ENCODE assay signal across 8 cellular contexts in the genomic region with DNA sequence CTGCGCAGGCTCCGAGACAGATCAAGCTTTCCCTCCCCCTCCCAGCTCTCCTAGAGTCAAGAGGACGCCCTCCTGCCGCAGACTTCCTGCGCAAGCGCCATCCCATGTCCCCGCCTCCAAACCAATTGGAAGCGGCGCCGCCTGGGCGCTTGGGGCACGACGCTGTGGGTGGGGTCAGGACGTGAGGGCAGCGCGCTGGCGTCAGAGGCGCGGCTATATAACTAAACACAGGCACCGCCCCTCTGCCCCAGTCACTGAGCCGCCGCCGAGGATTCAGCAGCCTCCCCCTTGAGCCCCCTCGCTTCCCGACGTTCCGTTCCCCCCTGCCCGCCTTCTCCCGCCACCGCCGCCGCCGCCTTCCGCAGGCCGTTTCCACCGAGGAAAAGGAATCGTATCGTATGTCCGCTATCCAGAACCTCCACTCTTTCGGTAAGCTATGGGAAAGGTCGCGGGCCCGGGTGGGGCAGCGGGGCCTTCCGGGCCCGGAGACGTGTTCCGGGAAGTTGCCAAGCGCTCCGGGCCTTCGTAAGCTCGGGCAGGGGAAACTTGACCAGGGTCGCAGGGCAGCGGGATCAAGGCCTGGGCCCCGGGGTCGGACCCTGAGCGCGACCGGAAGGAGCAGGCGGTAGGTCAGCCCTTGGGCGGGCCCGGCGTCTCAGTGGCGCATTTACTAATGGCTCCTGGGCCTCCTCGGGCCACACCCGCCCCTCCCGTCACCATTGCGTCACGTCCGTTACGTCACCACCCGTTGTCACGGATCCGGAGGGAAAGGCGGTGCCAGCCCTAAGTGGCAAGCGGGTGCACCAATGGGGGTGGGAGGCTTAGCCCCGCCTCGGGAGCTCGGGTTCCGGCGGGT. TPM values are rescaled to one million over a fixed set of nuclear protein-coding genes. Genes with fewer than 3 reads are reported as not detected.
DNase-seq lines count a peak whose midpoint lies in the region; ATAC-seq lines count a peak whose summit lies in the region.

A gene (plus strand): TSS at position 245 of the 856 bp plus-strand sequence. CDS start 154 bp downstream, at position 399.

- peaks cover 33 to 35% of the 10 kb centered on the region in 2 donors for H3K36me3 Mint-ChIP-seq in activated naive CD4-positive, alpha-beta T cell treated with anti-CD3 and anti-CD28 coated beads, Interleukin-2, amount 50 U/mL, for 72 hours

- peak within 1 kb of the TSS; percentile 99 to 100 for H3K27ac Mint-ChIP-seq in activated naive CD4-positive, alpha-beta T cell treated with anti-CD3 and anti-CD28 coated beads, Interleukin-2, amount 50 U/mL, for 72 hours

- no peaks in the 10 kb centered on the region for H3K9me3 Mint-ChIP-seq in activated naive CD4-positive, alpha-beta T cell treated with anti-CD3 and anti-CD28 coated beads, Interleukin-2, amount 50 U/mL, for 72 hours

- H3K27ac ChIP-seq in temporal lobe (ENCODE audit: low read depth, low read length), result peak within 1 kb of the TSS; percentile 97

- DNase-seq in NCI-H1092 treated with DMSO at 0.1 percent for 48 hours (lab: John Stamatoyannopoulos, UW) (peak; percentile 99), SKM-1 (lab: John Stamatoyannopoulos, UW; ENCODE audit: unreplicated experiment) (peak; percentile 98), globus pallidus (ENCODE audit: low spot score) (peak; percentile 100), occipital lobe (lab: John Stamatoyannopoulos, UW) (peak; percentile 99)
- DNase-seq in activated naive CD4-positive, alpha-beta T cell treated with anti-CD3 and anti-CD28 coated beads, Interleukin-2, amount 50 U/mL, for 72 hours (ENCODE audit: low spot score in 2 of 2), result peak; percentile 99 to 100

- H3K4me3 ChIP-seq in GM08714 (ENCODE audit: low read length), result peak within 1 kb of the TSS; percentile 92

- peak; percentile 79 for ATAC-seq in HG02610 (IDR thresholded peaks at IDR 0.05; ENCODE audit: unreplicated experiment)
- peak; percentile 75 to 81 for ATAC-seq in activated naive CD4-positive, alpha-beta T cell treated with anti-CD3 and anti-CD28 coated beads, Interleukin-2, amount 50 U/mL, for 72 hours

RNA-seq across cellular contexts. Expression of the gene that starts here (rescaled TPM):
- 1,000 to 10,000 TPM in 1 of 2 donors, 100 to 1,000 TPM in 1; 899 to 1,106 TPM for total RNA-seq in activated naive CD4-positive, alpha-beta T cell treated with anti-CD3 and anti-CD28 coated beads, Interleukin-2, amount 50 U/mL, for 72 hours
- total RNA-seq in occipital lobe (95.5 TPM), temporal lobe (126 TPM)

Comparison
In these comparisons a context has a peak if more than half of its experiments do, and no peak if none do; other contexts are left out.
1. Peak in every context shown above with its lines: DNase-seq, ATAC-seq, H3K4me3 ChIP-seq and H3K27ac ChIP-seq.